Comparison of ENCODE assay signal across 9 cellular contexts in genomic region chr17:39638317-39638716, GRCh38. TPM values are rescaled to one million over a fixed set of nuclear protein-coding genes. Genes with fewer than 3 reads are reported as not detected.
DNase-seq lines count a peak whose midpoint lies in the region; ATAC-seq, FAIRE-seq and TF ChIP-seq lines count a peak whose summit lies in the region.
"Had no signal": no experiment of that assay in that cellular context is flagged by ENCODE, and none has a peak within 500 bp of the region (broad histone marks: within the 10 kb centered on the region; RNA-seq: fewer than 3 reads in every experiment).

No MANE protein-coding gene starts in this region.

- POLR2A ChIA-PET in naive thymus-derived CD8-positive, alpha-beta T cell (lab: Charles Lee), result interaction anchor here (0.5 to 4.0 kb wide), 13 partner anchors 8 to 438 kb away, joined by 3 to 26 read pairs (median 3); partner anchors contain the start of genes PGAP3, PNMT, RPL19 and TCAP

- H3K4me3 ChIP-seq in AG10803 (ENCODE audit: low read length), result peak overlapping the region; percentile 94
- H3K4me3 ChIP-seq in HUES64 (ENCODE audit: low read length), result peak overlapping the region; percentile 85
- no peak overlapping the region for H3K4me3 ChIP-seq in bronchial epithelial cell (ENCODE audit: low read depth, low read length)

- H3K27me3 ChIP-seq in HUES64 (ENCODE audit: insufficient read depth, low read length) (no peaks in the 10 kb centered on the region), bronchial epithelial cell (ENCODE audit: control insufficient read depth, insufficient read depth, low read length) (no peaks in the 10 kb centered on the region)

- H3K36me3 Mint-ChIP-seq in naive thymus-derived CD8-positive, alpha-beta T cell, result no peaks in the 10 kb centered on the region

- no peak for ATAC-seq in naive thymus-derived CD8-positive, alpha-beta T cell

- no peak overlapping the region for H3K9ac ChIP-seq in HUES64 (ENCODE audit: low read depth, low read length)

- H3K27ac Mint-ChIP-seq in naive thymus-derived CD8-positive, alpha-beta T cell, result peak overlapping the region; percentile 80 to 96 (median 93)

- H3K36me3 ChIP-seq in HUES64 (ENCODE audit: insufficient read depth, low read length) (no peaks in the 10 kb centered on the region), bronchial epithelial cell (ENCODE audit: control insufficient read depth, insufficient read depth, low read length) (no peaks in the 10 kb centered on the region)

- H3K4me1 ChIP-seq in HUES64 (ENCODE audit: insufficient read depth, low read length), result peaks cover 33% of the 10 kb centered on the region

- TF ChIP-seq CTCF in AG10803 (conservative IDR thresholded peaks at IDR 0.05; ENCODE audit: low read length), result no peak
- TF ChIP-seq CTCF in bronchial epithelial cell (IDR thresholded peaks at IDR 0.05; ENCODE audit: insufficient read depth, low read length, severe bottlenecking), result no peak

- H3K4me1 Mint-ChIP-seq in naive thymus-derived CD8-positive, alpha-beta T cell, result peaks cover 49 to 79% (median 78%) of the 10 kb centered on the region in 4 donors

- DNase-seq in AG10803 (ENCODE audit: low read depth), result no peak
- DNase-seq in bronchial epithelial cell (ENCODE audit: low read depth), result no peak
- no peak for DNase-seq in naive thymus-derived CD8-positive, alpha-beta T cell
- DNase-seq in RCC 7860 (ENCODE audit: low spot score), result no peak
- DNase-seq in NCI-H2227 treated with DMSO at 0.1 percent for 48 hours (lab: John Stamatoyannopoulos, UW), result no peak
- no peak for DNase-seq in activated effector memory CD4-positive, alpha-beta T cell treated with anti-CD3 and anti-CD28 coated beads, Interleukin-2, amount 50 U/mL, for 16 hours
- DNase-seq in NCI-H526 (lab: John Stamatoyannopoulos, UW), result no peak
- DNase-seq: NCI-H1048 had no signal

- 94% methylated on average over 7 of the region's 7 CpGs for whole genome bisulfite sequencing in HUES64

- FAIRE-seq in bronchial epithelial cell (lab: Jason Lieb, UNC) (peak; percentile 18), RCC 7860 (lab: Jason Lieb, UNC) (no peak)

- H3K27me3 Mint-ChIP-seq in naive thymus-derived CD8-positive, alpha-beta T cell, result no peaks in the 10 kb centered on the region

- no peaks in the 10 kb centered on the region for H3K9me3 ChIP-seq in HUES64 (ENCODE audit: insufficient read depth, low read depth, low read length)

- H3K4me3 Mint-ChIP-seq in naive thymus-derived CD8-positive, alpha-beta T cell, result peak overlapping the region; percentile 88 to 97 (median 94)

- H3K27ac ChIP-seq in HUES64 (ENCODE audit: low read depth, low read length), result no peak overlapping the region

- H3K9me3 Mint-ChIP-seq in naive thymus-derived CD8-positive, alpha-beta T cell, result no peaks in the 10 kb centered on the region

RNA-seq across cellular contexts. Expression of gene STARD3, which starts 1.4 kb away (rescaled TPM):
- polyA plus RNA-seq in HUES64 (2013, experiment 1 of 2), result 31.9 TPM
- polyA plus RNA-seq in HUES64 (2013, experiment 2 of 2), result 33.5 TPM
- 18.4 and 23.0 TPM in 2 replicates for total RNA-seq in bronchial epithelial cell
- 100 to 1,000 TPM; 154 to 167 TPM for total RNA-seq in naive thymus-derived CD8-positive, alpha-beta T cell
- 10 to 100 TPM; 37.4 to 51.6 (median 43.0) TPM for polyA plus RNA-seq in naive thymus-derived CD8-positive, alpha-beta T cell

RNA-seq across cellular contexts. Expression of gene PPP1R1B, which starts 11.6 kb away (rescaled TPM):
- polyA plus RNA-seq in HUES64 (2013, experiment 1 of 2), result 4.8 TPM
- 3.7 TPM for polyA plus RNA-seq in HUES64 (2013, experiment 2 of 2)
- total RNA-seq in bronchial epithelial cell, result not detected in 2 replicates
- total RNA-seq in naive thymus-derived CD8-positive, alpha-beta T cell, result not detected
- not detected for polyA plus RNA-seq in naive thymus-derived CD8-positive, alpha-beta T cell

RNA-seq across cellular contexts. Expression of gene TCAP, which starts 26.8 kb away (rescaled TPM):
- 0.40 TPM for polyA plus RNA-seq in HUES64 (2013, experiment 1 of 2)
- 0.32 TPM for polyA plus RNA-seq in HUES64 (2013, experiment 2 of 2)
- total RNA-seq in bronchial epithelial cell, result 0.51 TPM in 1 of 2 replicates, not detected in the other
- total RNA-seq in naive thymus-derived CD8-positive, alpha-beta T cell, result 10 to 100 TPM in 1 of 2 experiments, 1 to 10 TPM in 1; 8.5 to 10.3 TPM
- under 1 TPM in 1 of 3 donors, not detected in 2; 0.11 TPM for polyA plus RNA-seq in naive thymus-derived CD8-positive, alpha-beta T cell

RNA-seq across cellular contexts. Expression of gene PNMT, which starts 29.9 kb away (rescaled TPM):
- polyA plus RNA-seq in HUES64 (2013, experiment 1 of 2), result 2.9 TPM
- 1.9 TPM for polyA plus RNA-seq in HUES64 (2013, experiment 2 of 2)
- total RNA-seq in bronchial epithelial cell, result not detected in 2 replicates
- total RNA-seq in naive thymus-derived CD8-positive, alpha-beta T cell, result 1 to 10 TPM in 1 of 2 experiments, under 1 TPM in 1; 0.91 to 1.2 TPM
- under 1 TPM in 2 of 3 donors, not detected in 1; 0.43 to 0.64 TPM for polyA plus RNA-seq in naive thymus-derived CD8-positive, alpha-beta T cell

RNA-seq across cellular contexts. Expression of gene NEUROD2, which starts 30.6 kb away (rescaled TPM):
- polyA plus RNA-seq in HUES64 (2013, experiment 1 of 2), result not detected
- polyA plus RNA-seq in HUES64 (2013, experiment 2 of 2), result not detected
- not detected in 2 replicates for total RNA-seq in bronchial epithelial cell
- total RNA-seq in naive thymus-derived CD8-positive, alpha-beta T cell, result not detected
- not detected for polyA plus RNA-seq in naive thymus-derived CD8-positive, alpha-beta T cell
